In genomic region chr10:103698266-103698665, GRCh38 we compare ENCODE assay signal across 14 cellular contexts.
"Had no signal": no experiment of that assay in that cellular context is flagged by ENCODE, and none has a peak within 500 bp of the region (broad histone marks: within the 10 kb centered on the region; RNA-seq: fewer than 3 reads in every experiment).

No MANE protein-coding gene starts in this region.

- H3K9me3 ChIP-seq: colonic mucosa, psoas muscle, transverse colon had no signal

- H3K27ac ChIP-seq: colonic mucosa, psoas muscle had no signal

- DNase-seq: activated CD4-positive, alpha-beta memory T cell treated with anti-CD3 and anti-CD28 coated beads for 36 hours; activated CD4-positive, CD25-positive, alpha-beta regulatory T cell treated with anti-CD3 and anti-CD28 coated beads, Interleukin-2, amount 50 U/mL, for 72 hours; activated gamma-delta T cell; activated naive CD8-positive, alpha-beta T cell treated with anti-CD3 and anti-CD28 coated beads for 36 hours; activated T-cell treated with anti-CD3 and anti-CD28 coated beads, Interleukin-2, amount 50 U/mL, for 48 hours; aorta; colonic mucosa; effector CD4-positive, alpha-beta T cell; immature natural killer cell; psoas muscle; stimulated activated CD4-positive, alpha-beta T cell treated with anti-CD3 and anti-CD28 coated beads, Interleukin-15, amount 100 ng/mL, for 24 hours; stimulated activated CD4-positive, alpha-beta T cell treated with anti-CD3 and anti-CD28 coated beads, Interleukin-4, amount 100 ng/mL, for 24 hours; transverse colon had no signal

- H3K4me3 ChIP-seq: colonic mucosa, psoas muscle, transverse colon had no signal

- ATAC-seq: natural killer cell treated with Interleukin-12 subunit alpha and Interleukin-12 subunit beta and Interleukin-15 and Interleukin-18, amount 100 ng/mL, for 72 hours; psoas muscle had no signal

- H3K27me3 ChIP-seq: colonic mucosa, transverse colon had no signal
